Comparison of ENCODE assay signal across 19 cellular contexts in the genomic region with DNA sequence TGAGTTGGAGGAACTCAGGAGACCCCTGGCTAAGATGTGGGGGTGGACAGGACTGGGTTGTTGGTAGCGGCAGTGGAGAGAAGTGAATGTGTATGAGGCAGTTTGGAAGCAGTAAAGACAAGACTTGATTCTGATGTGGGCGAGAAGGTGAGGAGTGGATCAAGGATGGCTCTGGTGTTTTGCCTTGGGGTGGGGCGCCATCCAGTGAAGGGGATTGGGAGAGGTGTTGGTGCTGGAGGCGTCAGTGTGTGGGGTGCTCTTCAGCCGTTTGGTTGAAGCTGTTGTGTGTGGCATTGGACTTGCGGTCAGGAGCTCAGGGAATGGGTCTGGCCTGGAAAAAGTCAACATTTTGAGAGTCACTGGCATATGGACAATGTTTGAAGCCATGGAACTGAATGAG.
"Had no signal": no experiment of that assay in that cellular context is flagged by ENCODE, and none has a peak within 500 bp of the region (broad histone marks: within the 10 kb centered on the region; RNA-seq: fewer than 3 reads in every experiment).

No MANE protein-coding gene starts in this region.

- H3K36me3 Mint-ChIP-seq: natural killer cell had no signal

- H3K4me3 ChIP-seq: left ventricle myocardium inferior, thoracic aorta, upper lobe of right lung had no signal

- H3K27me3 Mint-ChIP-seq: dendritic cell treated with granulocyte-macrophage colony-stimulating factor and Interleukin-4, amounts not matched to agents 40 ng/mL and 50 ng/mL, for 4 days; stimulated activated naive CD8-positive, alpha-beta T cell treated with anti-CD3 and anti-CD28 coated beads, Interleukin-15, Interleukin-2, amounts not matched to agents 100 ng/mL and 50 ng/mL, for 24 hours had no signal

- H3K4me3 Mint-ChIP-seq: activated naive CD4-positive, alpha-beta T cell treated with anti-CD3 and anti-CD28 coated beads for 36 hours; dendritic cell treated with granulocyte-macrophage colony-stimulating factor and Interleukin-4, amounts not matched to agents 40 ng/mL and 50 ng/mL, for 4 days; natural killer cell; stimulated activated naive CD8-positive, alpha-beta T cell treated with anti-CD3 and anti-CD28 coated beads, Interleukin-15, Interleukin-2, amounts not matched to agents 100 ng/mL and 50 ng/mL, for 24 hours had no signal

- H3K4me1 ChIP-seq: foreskin keratinocyte, upper lobe of right lung had no signal

- H3K9me3 Mint-ChIP-seq: activated naive CD4-positive, alpha-beta T cell treated with anti-CD3 and anti-CD28 coated beads for 36 hours; activated T-helper 2 cell treated with anti-CD3 and anti-CD28 coated beads, Interferon-gamma antibody, Interleukin-2, Interleukin-4, amounts not matched to agents 10 μg/mL and 5 μg/mL and 100 μg/mL, durations not matched to agents 14 hours and 24 hours and 36 hours; dendritic cell treated with granulocyte-macrophage colony-stimulating factor and Interleukin-4, amounts not matched to agents 40 ng/mL and 50 ng/mL, for 4 days; natural killer cell; stimulated activated naive CD8-positive, alpha-beta T cell treated with anti-CD3 and anti-CD28 coated beads, Interleukin-15, Interleukin-2, amounts not matched to agents 100 ng/mL and 50 ng/mL, for 24 hours had no signal

- H3K27ac ChIP-seq: foreskin keratinocyte, left ventricle myocardium inferior, thoracic aorta, upper lobe of right lung had no signal

- H3K27ac Mint-ChIP-seq: activated naive CD4-positive, alpha-beta T cell treated with anti-CD3 and anti-CD28 coated beads for 36 hours; activated T-helper 2 cell treated with anti-CD3 and anti-CD28 coated beads, Interferon-gamma antibody, Interleukin-2, Interleukin-4, amounts not matched to agents 10 μg/mL and 5 μg/mL and 100 μg/mL, durations not matched to agents 14 hours and 24 hours and 36 hours; dendritic cell treated with granulocyte-macrophage colony-stimulating factor and Interleukin-4, amounts not matched to agents 40 ng/mL and 50 ng/mL, for 4 days; natural killer cell; stimulated activated naive CD8-positive, alpha-beta T cell treated with anti-CD3 and anti-CD28 coated beads, Interleukin-15, Interleukin-2, amounts not matched to agents 100 ng/mL and 50 ng/mL, for 24 hours had no signal

- DNase-seq: activated CD4-positive, alpha-beta T cell treated with anti-CD3 and anti-CD28 coated beads, Interleukin-2, amount 50 U/mL, for 1 hour; activated CD4-positive, CD25-positive, alpha-beta regulatory T cell; activated CD8-positive, alpha-beta memory T cell treated with anti-CD3 and anti-CD28 coated beads for 24 hours; activated naive CD4-positive, alpha-beta T cell treated with anti-CD3 and anti-CD28 coated beads for 36 hours; central memory CD4-positive, alpha-beta T cell; effector memory CD4-positive, alpha-beta T cell; foreskin keratinocyte; left ventricle myocardium inferior; mesenchymal stem cell; natural killer cell; occipital lobe; right cardiac atrium; small intestine; stimulated activated CD4-positive, alpha-beta T cell treated with anti-CD3 and anti-CD28 coated beads, Interleukin-4, amount 100 ng/mL, for 24 hours; upper lobe of right lung had no signal

- ATAC-seq: foreskin keratinocyte, natural killer cell, upper lobe of right lung had no signal

- H3K9me3 ChIP-seq: left ventricle myocardium inferior, thoracic aorta, upper lobe of right lung had no signal
